ENCODE assay signal across 8 cellular contexts in the genomic region with DNA sequence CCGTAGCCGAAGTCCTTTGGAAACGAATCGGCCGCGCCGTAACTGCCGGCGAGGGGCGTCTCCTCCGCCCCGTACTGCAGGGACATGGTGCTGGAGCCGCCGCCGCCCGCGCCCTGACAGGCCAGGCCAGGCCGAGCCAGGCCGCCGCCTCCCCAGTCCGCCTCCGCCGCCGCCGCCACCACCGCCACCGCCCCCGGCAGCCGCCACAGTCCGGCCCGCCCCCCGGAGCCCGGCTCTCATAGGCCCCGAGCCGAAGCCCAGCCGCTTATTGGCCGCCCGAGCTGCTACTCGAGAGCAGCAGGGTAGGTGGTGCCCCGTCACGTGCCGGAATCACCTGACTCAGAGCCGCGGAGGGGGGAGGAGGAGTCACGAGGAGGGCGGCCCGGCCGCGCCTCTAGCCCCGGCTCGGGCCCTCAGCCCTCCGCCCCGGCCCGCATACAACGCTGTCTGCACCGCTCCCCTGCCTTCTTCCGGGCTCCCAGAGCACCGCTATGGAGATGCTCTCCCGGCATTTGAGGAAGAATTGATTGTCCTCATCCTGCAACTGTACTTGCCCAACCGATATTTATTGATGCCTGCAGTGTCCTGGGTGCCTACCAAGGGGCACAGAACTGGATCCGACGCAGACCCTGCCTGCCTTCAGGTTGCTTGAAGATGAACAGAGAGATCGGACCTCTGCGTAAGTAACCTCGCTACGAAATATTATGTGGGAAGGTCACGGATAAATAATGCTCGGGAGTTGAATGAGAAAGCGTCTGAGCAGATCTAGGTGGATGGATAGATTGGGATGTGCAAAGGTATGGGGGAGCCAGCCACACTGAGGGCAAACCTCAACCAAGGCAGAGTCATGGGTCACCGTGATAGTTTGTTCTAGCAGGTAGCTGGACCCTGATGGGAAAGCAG. TPM values are rescaled to one million over a fixed set of nuclear protein-coding genes. Genes with fewer than 3 reads are reported as not detected.
DNase-seq lines count a peak whose midpoint lies in the region; ATAC-seq and TF ChIP-seq lines count a peak whose summit lies in the region.

A gene with protein sequence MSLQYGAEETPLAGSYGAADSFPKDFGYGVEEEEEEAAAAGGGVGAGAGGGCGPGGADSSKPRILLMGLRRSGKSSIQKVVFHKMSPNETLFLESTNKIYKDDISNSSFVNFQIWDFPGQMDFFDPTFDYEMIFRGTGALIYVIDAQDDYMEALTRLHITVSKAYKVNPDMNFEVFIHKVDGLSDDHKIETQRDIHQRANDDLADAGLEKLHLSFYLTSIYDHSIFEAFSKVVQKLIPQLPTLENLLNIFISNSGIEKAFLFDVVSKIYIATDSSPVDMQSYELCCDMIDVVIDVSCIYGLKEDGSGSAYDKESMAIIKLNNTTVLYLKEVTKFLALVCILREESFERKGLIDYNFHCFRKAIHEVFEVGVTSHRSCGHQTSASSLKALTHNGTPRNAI (minus strand): TSS at position 212 of the 903 bp plus-strand sequence. CDS start 126 bp downstream, at position 86.

- H3K9ac ChIP-seq in mammary epithelial cell (ENCODE audit: insufficient read depth, low read length) (peak within 1 kb of the TSS; percentile 86), iPS-20b (ENCODE audit: low read depth, low read length) (peak within 1 kb of the TSS; percentile 88)

- TF ChIP-seq CTCF in WI38 (IDR thresholded peaks at IDR 0.05; ENCODE audit: low read depth, low read length) = no peak
- TF ChIP-seq CTCF in mammary epithelial cell (conservative IDR thresholded peaks at IDR 0.05 in 1 of 2, IDR thresholded peaks at IDR 0.05 in 1 of 2; ENCODE audit: extremely low read depth in 1 of 2, insufficient read depth in 1 of 2, low read depth in 1 of 2, low read length in 2 of 2) = no peak

- H3K9me3 ChIP-seq in mammary epithelial cell (replicated peaks; ENCODE audit: insufficient read depth, low read length) (no peaks in the 10 kb centered on the region), iPS-20b (ENCODE audit: insufficient read depth, low read depth, low read length) (no peaks in the 10 kb centered on the region)

- H3K27ac ChIP-seq in mammary epithelial cell (ENCODE audit: insufficient read depth, low read depth, low read length) = peak within 1 kb of the TSS; percentile 89
- H3K27ac ChIP-seq in iPS-20b (ENCODE audit: low read length) = peak within 1 kb of the TSS; percentile 22
- peak within 1 kb of the TSS; percentile 83 to 100 (median 97) for H3K27ac ChIP-seq in skin epidermis

- in situ Hi-C loops in mammary epithelial cell (cut with MboI; ENCODE audit: low sequenced_read_pairs in 2 of 2) = loop anchor here in 1 of 2 donors (10.0 kb wide), 1 partner anchor 135 kb away; a partner anchor contains a TSS

- peak; percentile 100 for DNase-seq in AG08395 (ENCODE audit: low spot score)
- peak; percentile 96 for DNase-seq in NCI-H2227 treated with DMSO at 0.1 percent for 48 hours (lab: John Stamatoyannopoulos, UW)
- peak; percentile 98 for DNase-seq in mammary epithelial cell

- H3K4me2 ChIP-seq in mammary epithelial cell (ENCODE audit: insufficient read depth, low read depth, low read length) = peak within 1 kb of the TSS; percentile 76

- CTCF ChIA-PET in mammary epithelial cell (lab: Charles Lee; ENCODE audit: low non-redundant PET) = interaction anchor here (0.5 kb wide), 1 partner anchor 104 kb away, joined by 5 read pairs; no protein-coding TSS in a partner anchor

- H3K36me3 ChIP-seq in mammary epithelial cell (ENCODE audit: insufficient read depth, low read length) = peaks cover 8% of the 10 kb centered on the region
- peaks cover 49% of the 10 kb centered on the region for H3K36me3 ChIP-seq in iPS-20b (ENCODE audit: insufficient read depth, low read depth, low read length)

- peaks cover 64% of the 10 kb centered on the region for H3K79me2 ChIP-seq in mammary epithelial cell (ENCODE audit: insufficient read depth, low read length)

- dilution Hi-C loops in mammary epithelial cell (cut with HindIII; ENCODE audit: low sequenced_read_pairs) = no loop called here

- H2AFZ ChIP-seq in mammary epithelial cell (ENCODE audit: low read depth, low read length) = peak within 1 kb of the TSS; percentile 98

- H3K27me3 ChIP-seq in mammary epithelial cell (ENCODE audit: insufficient read depth, low read length) (no peaks in the 10 kb centered on the region), iPS-20b (ENCODE audit: insufficient read depth, low read length) (no peaks in the 10 kb centered on the region)

- intact Hi-C loops in mammary epithelial cell (cut with micrococcal nuclease) = loop anchor here (1.0 kb wide), 4 partner anchors 13 to 232 kb away; a partner anchor contains a TSS

- WGBS in mammary epithelial cell (ENCODE audit: low coverage, missing lambda C conversion rate) = 1% methylated on average over 35 of the region's 70 CpGs

- ATAC-seq in GM18909 (IDR thresholded peaks at IDR 0.05; ENCODE audit: poor library complexity, unreplicated experiment) (peak; percentile 94), HG03159 (IDR thresholded peaks at IDR 0.05; ENCODE audit: unreplicated experiment) (peak; percentile 95)

- BruUV-seq in mammary epithelial cell (replicated peaks; lab: Mats Ljungman, UMichigan) = TSS peak; percentile 31

- no peaks in the 10 kb centered on the region for H4K20me1 ChIP-seq in mammary epithelial cell (ENCODE audit: insufficient read depth, low read length)

- H3K4me3 ChIP-seq in WI38 (ENCODE audit: low read depth, low read length) = peak within 1 kb of the TSS; percentile 95
- peak within 1 kb of the TSS; percentile 84 to 89 (median 87) for H3K4me3 ChIP-seq in mammary epithelial cell (replicated peaks in 1 of 3; ENCODE audit: insufficient read depth in 1 of 3, low read depth in 2 of 3, low read length in 3 of 3)
- H3K4me3 ChIP-seq in iPS-20b (ENCODE audit: low read length) = peak within 1 kb of the TSS; percentile 96
- peak within 1 kb of the TSS; percentile 65 to 98 (median 92) for H3K4me3 ChIP-seq in skin epidermis

- H3K4me1 ChIP-seq in mammary epithelial cell (ENCODE audit: insufficient read depth, low read length) = peaks cover 12% of the 10 kb centered on the region
- H3K4me1 ChIP-seq in iPS-20b (ENCODE audit: insufficient read depth, low read length) = peaks cover 7% of the 10 kb centered on the region

RNA-seq across cellular contexts. Expression of the gene that starts here (rescaled TPM):
- 10 to 100 TPM; 21.8 to 36.9 TPM for total RNA-seq in mammary epithelial cell
- 14.4 TPM for polyA plus RNA-seq in mammary epithelial cell
- polyA minus RNA-seq in mammary epithelial cell = 7.6 TPM

Comparison
In these comparisons a context has a peak if more than half of its experiments do, and no peak if none do; other contexts are left out.
1. Peak in every context shown above with its lines: DNase-seq, ATAC-seq, H3K4me3 ChIP-seq and H3K27ac ChIP-seq.
2. H3K27ac ChIP-seq: peak in every context shown above with its lines; median percentile 97 in skin epidermis; 89 in mammary epithelial cell; 22 in iPS-20b.